29 cellular contexts compared by ENCODE assay signal in genomic region chr19:17061205-17061604, GRCh38.
"Had no signal": no experiment of that assay in that cellular context is flagged by ENCODE, and none has a peak within 500 bp of the region (broad histone marks: within the 10 kb centered on the region; RNA-seq: fewer than 3 reads in every experiment).

No MANE protein-coding gene starts in this region.

- H3K36me3 ChIP-seq: adrenal gland had no signal

- H3K27me3 Mint-ChIP-seq: activated CD4-positive, alpha-beta memory T cell treated with anti-CD3 and anti-CD28 coated beads for 36 hours; activated CD4-positive, alpha-beta T cell treated with anti-CD3 and anti-CD28 coated beads for 36 hours; activated CD4-positive, alpha-beta T cell treated with anti-CD3 and anti-CD28 coated beads, Interleukin-2, amount 10 ng/mL, durations not matched to agents 24 days and 14 days; activated CD8-positive, alpha-beta memory T cell treated with anti-CD3 and anti-CD28 coated beads, Interleukin-2, amount 10 ng/mL, durations not matched to agents 7 days and 5 days; activated naive CD4-positive, alpha-beta T cell treated with anti-CD3 and anti-CD28 coated beads, Interleukin-2, amount 50 U/mL, for 24 hours; activated naive CD8-positive, alpha-beta T cell treated with anti-CD3 and anti-CD28 coated beads for 36 hours; activated naive CD8-positive, alpha-beta T cell treated with anti-CD3 and anti-CD28 coated beads, Interleukin-2, amount 50 U/mL, for 24 hours; T-helper 17 cell had no signal

- H3K4me3 ChIP-seq: adrenal gland, body of pancreas had no signal

- H3K9me3 Mint-ChIP-seq: activated CD4-positive, alpha-beta memory T cell treated with anti-CD3 and anti-CD28 coated beads for 36 hours; activated CD4-positive, alpha-beta T cell treated with anti-CD3 and anti-CD28 coated beads, Interleukin-2, amount 10 ng/mL, durations not matched to agents 24 days and 14 days; activated naive CD4-positive, alpha-beta T cell treated with anti-CD3 and anti-CD28 coated beads for 36 hours; activated naive CD4-positive, alpha-beta T cell treated with anti-CD3 and anti-CD28 coated beads, Interleukin-2, amount 50 U/mL, for 24 hours; activated naive CD8-positive, alpha-beta T cell treated with anti-CD3 and anti-CD28 coated beads, Interleukin-2, amount 50 U/mL, for 24 hours; activated T-helper 1 cell treated with anti-CD3 and anti-CD28 coated beads, Interleukin-12 subunit alpha, Interleukin-12 subunit beta, Interleukin-2, Interleukin-4 antibody, amounts not matched to agents 30 ng/mL and 10 ng/mL and 1 ng/mL, durations not matched to agents 14 hours and 24 hours and 36 hours had no signal

- H3K27ac Mint-ChIP-seq: activated CD4-positive, alpha-beta memory T cell treated with anti-CD3 and anti-CD28 coated beads for 36 hours; activated CD4-positive, alpha-beta T cell treated with anti-CD3 and anti-CD28 coated beads for 36 hours; activated CD4-positive, alpha-beta T cell treated with anti-CD3 and anti-CD28 coated beads, Interleukin-2, amount 10 ng/mL, durations not matched to agents 24 days and 14 days; activated CD8-positive, alpha-beta memory T cell treated with anti-CD3 and anti-CD28 coated beads, Interleukin-2, amount 10 ng/mL, durations not matched to agents 7 days and 5 days; activated CD8-positive, alpha-beta T cell treated with anti-CD3 and anti-CD28 coated beads, Interleukin-2, amount 10 ng/mL, durations not matched to agents 7 days and 5 days; activated naive CD4-positive, alpha-beta T cell treated with anti-CD3 and anti-CD28 coated beads for 36 hours; activated naive CD4-positive, alpha-beta T cell treated with anti-CD3 and anti-CD28 coated beads, Interleukin-2, amount 50 U/mL, for 24 hours; activated naive CD8-positive, alpha-beta T cell treated with anti-CD3 and anti-CD28 coated beads for 36 hours; activated naive CD8-positive, alpha-beta T cell treated with anti-CD3 and anti-CD28 coated beads, Interleukin-2, amount 50 U/mL, for 24 hours; activated T-helper 1 cell treated with anti-CD3 and anti-CD28 coated beads, Interleukin-12 subunit alpha, Interleukin-12 subunit beta, Interleukin-2, Interleukin-4 antibody, amounts not matched to agents 30 ng/mL and 10 ng/mL and 1 ng/mL, durations not matched to agents 14 hours and 24 hours and 36 hours; activated T-helper 2 cell treated with anti-CD3 and anti-CD28 coated beads, Interferon-gamma antibody, Interleukin-2, Interleukin-4, amounts not matched to agents 10 μg/mL and 5 μg/mL and 100 μg/mL, durations not matched to agents 14 hours and 24 hours and 36 hours; T-helper 17 cell; T-helper 2 cell treated with Interferon-gamma antibody and Interleukin-4, amounts not matched to agents 5 μg/mL and 100 μg/mL, for 36 hours had no signal

- H3K4me3 Mint-ChIP-seq: activated CD4-positive, alpha-beta memory T cell treated with anti-CD3 and anti-CD28 coated beads for 36 hours; activated CD4-positive, alpha-beta T cell treated with anti-CD3 and anti-CD28 coated beads for 36 hours; activated CD4-positive, alpha-beta T cell treated with anti-CD3 and anti-CD28 coated beads, Interleukin-2, amount 10 ng/mL, durations not matched to agents 24 days and 14 days; activated CD8-positive, alpha-beta memory T cell treated with anti-CD3 and anti-CD28 coated beads, Interleukin-2, amount 10 ng/mL, durations not matched to agents 7 days and 5 days; activated CD8-positive, alpha-beta T cell treated with anti-CD3 and anti-CD28 coated beads, Interleukin-2, amount 10 ng/mL, durations not matched to agents 7 days and 5 days; activated naive CD4-positive, alpha-beta T cell treated with anti-CD3 and anti-CD28 coated beads for 36 hours; activated naive CD4-positive, alpha-beta T cell treated with anti-CD3 and anti-CD28 coated beads, Interleukin-2, amount 50 U/mL, for 24 hours; activated naive CD8-positive, alpha-beta T cell treated with anti-CD3 and anti-CD28 coated beads for 36 hours; activated naive CD8-positive, alpha-beta T cell treated with anti-CD3 and anti-CD28 coated beads, Interleukin-2, amount 50 U/mL, for 24 hours; activated T-helper 1 cell treated with anti-CD3 and anti-CD28 coated beads, Interleukin-12 subunit alpha, Interleukin-12 subunit beta, Interleukin-2, Interleukin-4 antibody, amounts not matched to agents 30 ng/mL and 10 ng/mL and 1 ng/mL, durations not matched to agents 14 hours and 24 hours and 36 hours; T-helper 17 cell; T-helper 2 cell treated with Interferon-gamma antibody and Interleukin-4, amounts not matched to agents 5 μg/mL and 100 μg/mL, for 36 hours had no signal

- ATAC-seq: activated CD4-positive, alpha-beta T cell treated with anti-CD3 and anti-CD28 coated beads for 36 hours; activated CD8-positive, alpha-beta memory T cell treated with anti-CD3 and anti-CD28 coated beads, Interleukin-2, amount 10 ng/mL, durations not matched to agents 7 days and 5 days; activated CD8-positive, alpha-beta T cell treated with anti-CD3 and anti-CD28 coated beads, Interleukin-2, amount 10 ng/mL, durations not matched to agents 7 days and 5 days; activated naive CD8-positive, alpha-beta T cell treated with anti-CD3 and anti-CD28 coated beads, Interleukin-2, amount 50 U/mL, for 24 hours; body of pancreas; T-helper 17 cell had no signal

- DNase-seq: activated CD4-positive, alpha-beta memory T cell treated with anti-CD3 and anti-CD28 coated beads for 36 hours; activated CD4-positive, alpha-beta T cell treated with anti-CD3 and anti-CD28 coated beads for 36 hours; activated CD4-positive, alpha-beta T cell treated with anti-CD3 and anti-CD28 coated beads, Interleukin-2, amount 10 ng/mL, durations not matched to agents 24 days and 14 days; activated CD4-positive, CD25-positive, alpha-beta regulatory T cell; activated CD4-positive, CD25-positive, alpha-beta regulatory T cell treated with anti-CD3 and anti-CD28 coated beads, Interleukin-2, amount 50 U/mL, for 72 hours; activated CD8-positive, alpha-beta memory T cell treated with anti-CD3 and anti-CD28 coated beads, Interleukin-2, amount 10 ng/mL, durations not matched to agents 7 days and 5 days; activated CD8-positive, alpha-beta memory T cell treated with anti-CD3 and anti-CD28 coated beads, Interleukin-2, amount 50 U/mL, for 4 hours; activated CD8-positive, alpha-beta T cell treated with anti-CD3 and anti-CD28 coated beads, Interleukin-2, amount 10 ng/mL, durations not matched to agents 7 days and 5 days; activated effector memory CD4-positive, alpha-beta T cell treated with anti-CD3 and anti-CD28 coated beads, Interleukin-2, amount 50 U/mL, for 16 hours; activated naive CD4-positive, alpha-beta T cell treated with anti-CD3 and anti-CD28 coated beads for 36 hours; activated naive CD8-positive, alpha-beta T cell treated with anti-CD3 and anti-CD28 coated beads for 36 hours; activated naive CD8-positive, alpha-beta T cell treated with anti-CD3 and anti-CD28 coated beads, Interleukin-2, amount 50 U/mL, for 24 hours; activated T-cell treated with anti-CD3 and anti-CD28 coated beads, Interleukin-2, amount 50 U/mL, for 1 hour; activated T-cell treated with anti-CD3 and anti-CD28 coated beads, Interleukin-2, amount 50 U/mL, for 48 hours; adrenal gland; amygdala; aorta; body of pancreas; caudate nucleus; effector CD8-positive, alpha-beta T cell; foreskin fibroblast; head of caudate nucleus; T-helper 1 cell; T-helper 17 cell; T1000 had no signal

- H3K4me1 ChIP-seq: adrenal gland, body of pancreas had no signal

- H3K27me3 ChIP-seq: adrenal gland, body of pancreas had no signal

- H3K9me3 ChIP-seq: body of pancreas had no signal

- H3K27ac ChIP-seq: adrenal gland, body of pancreas had no signal
